Comparison of ENCODE assay signal across 1 cellular context in the genomic region with DNA sequence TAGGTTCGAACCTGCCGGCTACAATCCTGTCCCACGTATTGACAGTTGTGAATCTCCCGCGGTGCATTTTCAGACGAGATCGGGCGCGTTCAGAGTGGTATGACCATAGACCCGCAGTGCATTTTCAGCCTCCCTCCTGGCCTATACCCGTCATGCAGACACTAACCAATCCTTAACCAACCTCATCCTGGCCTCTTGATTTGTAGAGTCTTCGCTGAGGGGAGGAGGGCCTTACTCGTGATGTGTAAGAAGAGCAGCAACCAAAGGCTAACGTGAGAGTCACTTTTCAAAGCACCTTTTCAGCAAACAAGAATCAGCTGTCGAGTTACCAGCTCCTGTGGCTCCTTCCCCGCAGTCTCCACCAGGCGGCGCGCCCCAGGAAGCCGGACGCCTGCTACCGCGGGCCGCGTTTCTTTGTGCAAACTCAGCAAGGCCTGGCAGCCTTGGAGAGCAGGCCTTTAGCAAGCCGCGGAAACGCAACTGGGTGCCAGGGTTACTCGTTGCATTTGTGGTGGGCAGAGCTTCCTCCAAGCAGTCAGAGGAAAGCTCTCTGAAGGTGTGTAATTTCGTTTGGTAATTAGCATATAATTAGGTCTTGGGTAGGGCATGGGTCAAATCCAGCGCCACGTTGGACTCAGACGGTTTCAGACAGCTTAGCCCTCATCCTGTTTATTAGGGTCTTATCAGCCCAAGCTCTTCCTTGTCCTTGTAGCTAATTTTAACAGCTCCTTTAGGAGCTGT.
TF ChIP-seq lines count a peak whose summit lies in the region.

No MANE protein-coding gene starts in this region.

TF ChIP-seq in SK-N-SH, 30 proteins besides CTCF, POLR2A, EP300 and RAD21 (continued from another document):
- TF ChIP-seq, protein P1, sequence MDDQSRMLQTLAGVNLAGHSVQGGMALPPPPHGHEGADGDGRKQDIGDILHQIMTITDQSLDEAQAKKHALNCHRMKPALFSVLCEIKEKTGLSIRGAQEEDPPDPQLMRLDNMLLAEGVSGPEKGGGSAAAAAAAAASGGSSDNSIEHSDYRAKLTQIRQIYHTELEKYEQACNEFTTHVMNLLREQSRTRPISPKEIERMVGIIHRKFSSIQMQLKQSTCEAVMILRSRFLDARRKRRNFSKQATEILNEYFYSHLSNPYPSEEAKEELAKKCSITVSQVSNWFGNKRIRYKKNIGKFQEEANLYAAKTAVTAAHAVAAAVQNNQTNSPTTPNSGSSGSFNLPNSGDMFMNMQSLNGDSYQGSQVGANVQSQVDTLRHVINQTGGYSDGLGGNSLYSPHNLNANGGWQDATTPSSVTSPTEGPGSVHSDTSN (IDR thresholded peaks at IDR 0.05): no peak
